ENCODE assay signal across 22 cellular contexts in the genomic region with DNA sequence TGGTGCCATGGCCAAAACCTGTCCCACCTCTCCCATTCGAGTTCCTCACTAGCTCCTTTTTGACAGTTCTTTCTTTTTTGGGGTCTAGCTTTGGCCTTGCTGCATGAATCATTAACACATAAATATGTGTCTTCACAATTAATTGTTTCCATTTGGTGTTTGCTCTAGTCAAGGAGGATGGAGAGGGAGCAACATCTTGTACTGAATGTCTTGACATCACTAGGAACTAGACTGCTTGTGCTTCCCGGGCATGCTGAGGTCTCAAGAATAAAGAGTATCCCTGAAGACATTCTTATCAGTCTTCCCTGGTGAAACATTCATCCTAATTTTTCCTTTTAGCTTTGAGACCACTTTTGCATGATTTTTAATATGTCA.
"Had no signal": no experiment of that assay in that cellular context is flagged by ENCODE, and none has a peak within 500 bp of the region (broad histone marks: within the 10 kb centered on the region; RNA-seq: fewer than 3 reads in every experiment).

No MANE protein-coding gene starts in this region.

- H3K27ac Mint-ChIP-seq: dendritic cell treated with granulocyte-macrophage colony-stimulating factor and Interleukin-4, amounts not matched to agents 40 ng/mL and 50 ng/mL, for 4 days; effector memory CD8-positive, alpha-beta T cell; endodermal cell; mesothelial cell of epicardium had no signal

- H3K4me1 Mint-ChIP-seq: mesothelial cell of epicardium, naive B cell had no signal

- H3K4me3 Mint-ChIP-seq: dendritic cell treated with granulocyte-macrophage colony-stimulating factor and Interleukin-4, amounts not matched to agents 40 ng/mL and 50 ng/mL, for 4 days; effector memory CD8-positive, alpha-beta T cell; endodermal cell; mesothelial cell of epicardium; naive B cell had no signal

- H3K9me3 ChIP-seq: colonic mucosa, gastrocnemius medialis, lower lobe of right lung, mucosa of descending colon had no signal

- H3K4me3 ChIP-seq: colonic mucosa, esophagus muscularis mucosa, gastrocnemius medialis, heart right ventricle, left lung, lower lobe of right lung, mucosa of descending colon had no signal

- H3K27ac ChIP-seq: colonic mucosa, esophagus muscularis mucosa, heart right ventricle, left lung, lower lobe of right lung had no signal

- H3K36me3 ChIP-seq: colonic mucosa, esophagus muscularis mucosa, gastrocnemius medialis, heart right ventricle, left lung, lower lobe of right lung had no signal

- H3K27me3 ChIP-seq: colonic mucosa, esophagus muscularis mucosa, gastrocnemius medialis, heart right ventricle, left lung had no signal

- H3K4me1 ChIP-seq: colonic mucosa, esophagus muscularis mucosa, left lung, lower lobe of right lung had no signal

- ATAC-seq: effector memory CD8-positive, alpha-beta T cell; gastrocnemius medialis; heart right ventricle; left cardiac atrium; left lung; left ventricle myocardium superior; lower lobe of right lung; mucosa of descending colon had no signal

- H3K36me3 Mint-ChIP-seq: mesothelial cell of epicardium had no signal

- DNase-seq: colonic mucosa; cortex of kidney; effector CD8-positive, alpha-beta T cell; effector memory CD8-positive, alpha-beta T cell; foreskin fibroblast; foreskin melanocyte; gastrocnemius medialis; glutamatergic neuron; head of caudate nucleus; heart right ventricle; hippocampal formation; left cardiac atrium; left lung; left ventricle myocardium superior; lower lobe of right lung; mesenchymal stem cell; mucosa of descending colon; naive B cell had no signal

- H3K27me3 Mint-ChIP-seq: dendritic cell treated with granulocyte-macrophage colony-stimulating factor and Interleukin-4, amounts not matched to agents 40 ng/mL and 50 ng/mL, for 4 days; naive B cell had no signal

- H3K9me3 Mint-ChIP-seq: mesothelial cell of epicardium had no signal
